ENCODE assay signal across 9 cellular contexts in genomic region chr13:110559986-110560385, GRCh38. TPM values are rescaled to one million over a fixed set of nuclear protein-coding genes. Genes with fewer than 3 reads are reported as not detected.
DNase-seq lines count a peak whose midpoint lies in the region; ATAC-seq lines count a peak whose summit lies in the region.
"Had no signal": no experiment of that assay in that cellular context is flagged by ENCODE, and none has a peak within 500 bp of the region (broad histone marks: within the 10 kb centered on the region; RNA-seq: fewer than 3 reads in every experiment).

No MANE protein-coding gene starts in this region.

- peaks cover under 1% of the 10 kb centered on the region for H3K4me1 ChIP-seq in ES-I3 (ENCODE audit: insufficient read depth, low read length)
- H3K4me1 ChIP-seq in iPS-15b (ENCODE audit: control insufficient read depth, insufficient read depth, low read length): peaks cover 3% of the 10 kb centered on the region
- H3K4me1 ChIP-seq in skeletal muscle tissue (ENCODE audit: control insufficient read depth in 3 of 3, insufficient read depth in 3 of 3, low read length in 3 of 3): peaks cover 7 to 23% (median 22%) of the 10 kb centered on the region in 3 donors

- peak overlapping the region; percentile 94 for H3K9ac ChIP-seq in ES-I3 (ENCODE audit: low read depth, low read length)
- no peak overlapping the region for H3K9ac ChIP-seq in iPS-15b (ENCODE audit: low read depth, low read length)
- peak overlapping the region in 2 of 3 donors; percentile 12 to 72 for H3K9ac ChIP-seq in skeletal muscle tissue (ENCODE audit: low read depth in 1 of 3, low read length in 3 of 3)

- intact Hi-C loops in activated T-helper 2 cell treated with anti-CD3 and anti-CD28 coated beads, Interferon-gamma antibody, Interleukin-2, Interleukin-4, amounts not matched to agents 10 μg/mL and 5 μg/mL and 100 μg/mL, durations not matched to agents 14 hours and 24 hours and 36 hours (cut with micrococcal nuclease): loop anchor here (2.0 to 5.0 kb wide), 2 partner anchors 55 to 138 kb away; partner anchors contain the start of gene NAXD

- no peak for DNase-seq in activated T-helper 2 cell treated with anti-CD3 and anti-CD28 coated beads, Interferon-gamma antibody, Interleukin-2, Interleukin-4, amounts not matched to agents 10 μg/mL and 5 μg/mL and 100 μg/mL, durations not matched to agents 14 hours and 24 hours and 36 hours (ENCODE audit: low spot score)
- DNase-seq in H4 (ENCODE audit: low spot score) (no peak), OCI-M1 (lab: John Stamatoyannopoulos, UW) (no peak)
- DNase-seq: NCI-H1694 treated with DMSO at 0.1 percent for 48 hours had no signal

- H3K9me3 ChIP-seq in ES-I3 (ENCODE audit: control insufficient read depth, insufficient read depth, low read length) (no peaks in the 10 kb centered on the region), iPS-15b (ENCODE audit: control insufficient read depth, insufficient read depth, low read length) (no peaks in the 10 kb centered on the region), skeletal muscle tissue (ENCODE audit: control insufficient read depth in 3 of 3, low read length in 3 of 3) (no peaks in the 10 kb centered on the region)

- H3K27me3 Mint-ChIP-seq in activated T-helper 2 cell treated with anti-CD3 and anti-CD28 coated beads, Interferon-gamma antibody, Interleukin-2, Interleukin-4, amounts not matched to agents 10 μg/mL and 5 μg/mL and 100 μg/mL, durations not matched to agents 14 hours and 24 hours and 36 hours (ENCODE audit: low read depth): peaks cover 37% of the 10 kb centered on the region

- H3K4me3 ChIP-seq in iPS-15b (ENCODE audit: low read depth, low read length): peak overlapping the region; percentile 85
- H3K4me3 ChIP-seq in skeletal muscle tissue (ENCODE audit: low read length in 3 of 3): peak overlapping the region; percentile 16 to 89 (median 34)

- peaks cover 9% of the 10 kb centered on the region for H3K27me3 ChIP-seq in iPS-15b (ENCODE audit: control insufficient read depth, insufficient read depth, low read length)
- no peaks in the 10 kb centered on the region for H3K27me3 ChIP-seq in skeletal muscle tissue (ENCODE audit: control insufficient read depth in 3 of 3, insufficient read depth in 3 of 3, low read length in 3 of 3)

- H3K36me3 Mint-ChIP-seq in activated T-helper 2 cell treated with anti-CD3 and anti-CD28 coated beads, Interferon-gamma antibody, Interleukin-2, Interleukin-4, amounts not matched to agents 10 μg/mL and 5 μg/mL and 100 μg/mL, durations not matched to agents 14 hours and 24 hours and 36 hours (ENCODE audit: low read depth): peaks cover 4% of the 10 kb centered on the region

- no peaks in the 10 kb centered on the region for H3K9me3 Mint-ChIP-seq in activated T-helper 2 cell treated with anti-CD3 and anti-CD28 coated beads, Interferon-gamma antibody, Interleukin-2, Interleukin-4, amounts not matched to agents 10 μg/mL and 5 μg/mL and 100 μg/mL, durations not matched to agents 14 hours and 24 hours and 36 hours

- H3K27ac Mint-ChIP-seq in activated T-helper 2 cell treated with anti-CD3 and anti-CD28 coated beads, Interferon-gamma antibody, Interleukin-2, Interleukin-4, amounts not matched to agents 10 μg/mL and 5 μg/mL and 100 μg/mL, durations not matched to agents 14 hours and 24 hours and 36 hours: no peak overlapping the region

- ATAC-seq in GM19035 (IDR thresholded peaks at IDR 0.05; ENCODE audit: unreplicated experiment): no peak
- ATAC-seq in GM21619 (IDR thresholded peaks at IDR 0.05; ENCODE audit: unreplicated experiment): no peak

- peaks cover 14% of the 10 kb centered on the region for H3K4me1 Mint-ChIP-seq in activated T-helper 2 cell treated with anti-CD3 and anti-CD28 coated beads, Interferon-gamma antibody, Interleukin-2, Interleukin-4, amounts not matched to agents 10 μg/mL and 5 μg/mL and 100 μg/mL, durations not matched to agents 14 hours and 24 hours and 36 hours (ENCODE audit: low read depth)

- H3K27ac ChIP-seq in skeletal muscle tissue (ENCODE audit: low read depth, low read length): peak overlapping the region; percentile 80

- H3K4me3 Mint-ChIP-seq in activated T-helper 2 cell treated with anti-CD3 and anti-CD28 coated beads, Interferon-gamma antibody, Interleukin-2, Interleukin-4, amounts not matched to agents 10 μg/mL and 5 μg/mL and 100 μg/mL, durations not matched to agents 14 hours and 24 hours and 36 hours (ENCODE audit: low read depth): peak overlapping the region; percentile 61

- H3K36me3 ChIP-seq in ES-I3 (ENCODE audit: insufficient read depth, low read length) (peaks cover 7% of the 10 kb centered on the region), iPS-15b (ENCODE audit: control insufficient read depth, insufficient read depth, low read length) (peaks cover 11% of the 10 kb centered on the region), skeletal muscle tissue (ENCODE audit: control insufficient read depth in 3 of 3, insufficient read depth in 3 of 3, low read length in 3 of 3) (peaks cover 0 to 7% (median 2%) of the 10 kb centered on the region in 3 donors)

RNA-seq across cellular contexts. Expression of gene RAB20, which starts 1.5 kb away (rescaled TPM):
- total RNA-seq in activated T-helper 2 cell treated with anti-CD3 and anti-CD28 coated beads, Interferon-gamma antibody, Interleukin-2, Interleukin-4, amounts not matched to agents 10 μg/mL and 5 μg/mL and 100 μg/mL, durations not matched to agents 14 hours and 24 hours and 36 hours: 2.8 and 4.0 TPM in 2 replicates
- 7.3 TPM for total RNA-seq in skeletal muscle tissue
- 12.3 and 14.6 TPM in 2 replicates for total RNA-seq in H4 (2014; rRNA removed; shearing (Covaris generic))

RNA-seq across cellular contexts. Expression of gene NAXD, which starts 55.4 kb away (rescaled TPM):
- 21.7 and 22.1 TPM in 2 replicates for total RNA-seq in activated T-helper 2 cell treated with anti-CD3 and anti-CD28 coated beads, Interferon-gamma antibody, Interleukin-2, Interleukin-4, amounts not matched to agents 10 μg/mL and 5 μg/mL and 100 μg/mL, durations not matched to agents 14 hours and 24 hours and 36 hours
- 13.0 TPM for total RNA-seq in skeletal muscle tissue
- total RNA-seq in H4 (2014; rRNA removed; shearing (Covaris generic)): 10.0 and 10.1 TPM in 2 replicates
